Comparison of ENCODE assay signal across 20 cellular contexts in the genomic region with DNA sequence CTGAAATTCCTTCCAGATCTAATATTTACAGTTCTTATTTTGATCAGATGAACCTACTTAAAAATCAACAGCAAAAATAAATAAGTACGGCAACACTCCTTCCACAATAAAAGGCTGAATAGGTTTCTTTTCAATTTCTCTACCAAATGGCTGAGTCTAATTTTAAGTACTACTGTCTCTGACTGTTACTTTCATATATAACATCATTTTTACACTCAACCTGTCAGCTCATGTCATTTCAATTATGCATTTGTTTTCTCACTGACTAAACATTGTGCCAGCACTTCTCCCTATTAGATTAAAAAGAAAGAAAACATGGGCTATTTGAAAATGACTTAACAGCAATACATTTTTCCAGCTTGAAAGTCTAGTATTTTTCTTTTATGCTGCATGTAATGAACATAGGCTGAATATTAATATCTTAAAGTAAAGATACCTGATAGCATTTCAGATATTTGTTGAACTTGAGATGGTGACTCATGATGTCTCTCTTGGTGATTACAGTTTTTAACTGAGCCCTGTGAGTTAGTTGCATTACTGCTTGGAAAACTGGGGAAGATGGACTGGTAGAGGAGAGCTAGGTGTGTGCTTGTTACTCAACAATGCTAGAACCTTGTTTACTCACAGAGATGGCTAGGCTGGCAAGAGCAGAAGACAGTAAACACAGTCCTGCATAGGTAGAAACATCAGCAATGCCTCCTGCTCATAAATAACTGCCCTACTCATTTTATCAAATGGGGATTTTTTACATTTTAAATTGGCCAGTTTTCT.
DNase-seq lines count a peak whose midpoint lies in the region; ATAC-seq, FAIRE-seq and TF ChIP-seq lines count a peak whose summit lies in the region.
"Had no signal": no experiment of that assay in that cellular context is flagged by ENCODE, and none has a peak within 500 bp of the region (broad histone marks: within the 10 kb centered on the region; RNA-seq: fewer than 3 reads in every experiment).

No MANE protein-coding gene starts in this region.

- no peak overlapping the region for H3K9ac ChIP-seq in BLaER1 treated with 17β-estradiol and CSF1 and Interleukin-3, amounts not matched to agents 10 nM and 100 nM
- H3K9ac ChIP-seq in mammary epithelial cell (ENCODE audit: insufficient read depth, low read length) = no peak overlapping the region

- H3K27ac ChIP-seq in BLaER1 treated with 17β-estradiol and CSF1 and Interleukin-3, amounts not matched to agents 10 nM and 100 nM = peak overlapping the region in 1 of 11 experiments; percentile 55; a peak in 1 of 22 replicates
- no peak overlapping the region for H3K27ac ChIP-seq in mammary epithelial cell (ENCODE audit: insufficient read depth, low read depth, low read length)
- H3K27ac ChIP-seq: foreskin keratinocyte, lower lobe of right lung had no signal

- intact Hi-C loops in mammary epithelial cell (cut with micrococcal nuclease) = no loop called here

- ATAC-seq in GM18498 (IDR thresholded peaks at IDR 0.05; ENCODE audit: unreplicated experiment) = peak; percentile 30
- ATAC-seq: activated CD8-positive, alpha-beta T cell treated with anti-CD3 and anti-CD28 coated beads for 36 hours; CD8-positive, alpha-beta T cell; foreskin keratinocyte; lower lobe of right lung had no signal

- dilution Hi-C loops in mammary epithelial cell (cut with HindIII; ENCODE audit: low sequenced_read_pairs) = no loop called here

- TF ChIP-seq CTCF in mammary epithelial cell (conservative IDR thresholded peaks at IDR 0.05 in 1 of 2, IDR thresholded peaks at IDR 0.05 in 1 of 2; ENCODE audit: extremely low read depth in 1 of 2, insufficient read depth in 1 of 2, low read depth in 1 of 2, low read length in 2 of 2) = no peak

- CTCF ChIA-PET in mammary epithelial cell (lab: Charles Lee; ENCODE audit: low non-redundant PET) = no interaction called here

- BruUV-seq in mammary epithelial cell (replicated peaks; lab: Mats Ljungman, UMichigan) = no TSS peak

- DNase-seq in NCI-H1105 treated with DMSO at 0.1 percent for 48 hours (lab: John Stamatoyannopoulos, UW) = peak; percentile 71
- DNase-seq in mammary epithelial cell = peak; percentile 16
- DNase-seq in GM12892 (ENCODE audit: insufficient read length) = no peak
- DNase-seq in hepatic stellate cell (ENCODE audit: low spot score) = no peak
- no peak for DNase-seq in SW 1271 (lab: John Stamatoyannopoulos, UW)
- DNase-seq: activated CD8-positive, alpha-beta T cell treated with anti-CD3 and anti-CD28 coated beads for 36 hours; activated naive CD4-positive, alpha-beta T cell treated with anti-CD3 and anti-CD28 coated beads, Interleukin-2, amount 10 ng/mL, durations not matched to agents 7 days and 5 days; activated T-cell treated with anti-CD3 and anti-CD28 coated beads, Interleukin-2, amount 50 U/mL, for 48 hours; CD8-positive, alpha-beta T cell; central memory CD4-positive, alpha-beta T cell; DMS79; foreskin keratinocyte; hypothalamus; lower lobe of right lung; MV-4-11; small intestine; stimulated activated naive CD4-positive, alpha-beta T cell had no signal

- no peaks in the 10 kb centered on the region for H4K20me1 ChIP-seq in BLaER1 treated with 17β-estradiol and CSF1 and Interleukin-3, amounts not matched to agents 10 nM and 100 nM
- no peaks in the 10 kb centered on the region for H4K20me1 ChIP-seq in mammary epithelial cell (ENCODE audit: insufficient read depth, low read length)

- H3K36me3 ChIP-seq in BLaER1 treated with 17β-estradiol and CSF1 and Interleukin-3, amounts not matched to agents 10 nM and 100 nM = no peaks in the 10 kb centered on the region
- H3K36me3 ChIP-seq in mammary epithelial cell (ENCODE audit: insufficient read depth, low read length) = no peaks in the 10 kb centered on the region
- H3K36me3 ChIP-seq: lower lobe of right lung had no signal

- WGBS in mammary epithelial cell (ENCODE audit: low coverage, missing lambda C conversion rate) = 100% methylated on average over 1 of the region's 1 CpG

- H2AFZ ChIP-seq in mammary epithelial cell (ENCODE audit: low read depth, low read length) = no peak overlapping the region

- no peak for TF ChIP-seq POLR2A in GM12892 (IDR thresholded peaks at IDR 0.05; ENCODE audit: low read depth, low read length)

- in situ Hi-C loops in mammary epithelial cell (cut with MboI; ENCODE audit: low sequenced_read_pairs in 2 of 2) = no loop called here

- no peak overlapping the region for H3K4me3 ChIP-seq in BLaER1 treated with 17β-estradiol and CSF1 and Interleukin-3, amounts not matched to agents 10 nM and 100 nM
- no peak overlapping the region for H3K4me3 ChIP-seq in mammary epithelial cell (replicated peaks in 1 of 3; ENCODE audit: insufficient read depth in 1 of 3, low read depth in 2 of 3, low read length in 3 of 3)
- H3K4me3 ChIP-seq: lower lobe of right lung had no signal

- H3K4me1 ChIP-seq in BLaER1 treated with 17β-estradiol and CSF1 and Interleukin-3, amounts not matched to agents 10 nM and 100 nM = peaks cover 23 to 56% (median 45%) of the 10 kb centered on the region in 10 experiments
- peaks cover 4% of the 10 kb centered on the region for H3K4me1 ChIP-seq in mammary epithelial cell (ENCODE audit: insufficient read depth, low read length)
- H3K4me1 ChIP-seq: lower lobe of right lung had no signal

- H3K4me2 ChIP-seq in BLaER1 treated with 17β-estradiol and CSF1 and Interleukin-3, amounts not matched to agents 10 nM and 100 nM = peak overlapping the region in 6 of 11 experiments; percentile 69 to 90 (median 80); a peak in 10 of 22 replicates
- H3K4me2 ChIP-seq in mammary epithelial cell (ENCODE audit: insufficient read depth, low read depth, low read length) = no peak overlapping the region

- H3K79me2 ChIP-seq in mammary epithelial cell (ENCODE audit: insufficient read depth, low read length) = no peaks in the 10 kb centered on the region

- no peak for FAIRE-seq in GM12892 (lab: Jason Lieb, UNC)
- FAIRE-seq: islet of Langerhans, small intestine had no signal

- H3K9me3 ChIP-seq in BLaER1 treated with 17β-estradiol and CSF1 and Interleukin-3, amounts not matched to agents 10 nM and 100 nM (replicated peaks in 1 of 11) = 0 out of 22 replicates have a peak, but pooled peaks cover 0 to 4% (median 0%) of the 10 kb centered on the region in 11 experiments
- no peaks in the 10 kb centered on the region for H3K9me3 ChIP-seq in mammary epithelial cell (replicated peaks; ENCODE audit: insufficient read depth, low read length)
- H3K9me3 ChIP-seq: lower lobe of right lung had no signal

- peaks cover 0 to 6% (median 0%) of the 10 kb centered on the region in 11 experiments; a peak in 3 of 22 replicates for H3K27me3 ChIP-seq in BLaER1 treated with 17β-estradiol and CSF1 and Interleukin-3, amounts not matched to agents 10 nM and 100 nM
- no peaks in the 10 kb centered on the region for H3K27me3 ChIP-seq in mammary epithelial cell (ENCODE audit: insufficient read depth, low read length)
- H3K27me3 ChIP-seq: foreskin keratinocyte had no signal

Comparison
In these comparisons a context has a peak if more than half of its experiments do, and no peak if none do; other contexts are left out.
1. DNase-seq: peak in NCI-H1105 treated with DMSO at 0.1 percent for 48 hours (single experiment) and mammary epithelial cell (single experiment); none in GM12892 (single experiment), hepatic stellate cell (single experiment) and SW 1271 (0 of 2).